8 cellular contexts compared by ENCODE assay signal in genomic region chr12:49580572-49581535, GRCh38. TPM values are rescaled to one million over a fixed set of nuclear protein-coding genes. Genes with fewer than 3 reads are reported as not detected.
DNase-seq lines count a peak whose midpoint lies in the region; ATAC-seq and TF ChIP-seq lines count a peak whose summit lies in the region.

No MANE protein-coding gene starts in this region.

- peak; percentile 30 to 70 (median 32) for DNase-seq in CD8-positive, alpha-beta memory T cell
- DNase-seq in HEK293T (ENCODE audit: extremely low spot score) (peak; percentile 84), NCI-H460 (ENCODE audit: extremely low read depth, low read depth) (peak; percentile 78), lower lobe of right lung (peak; percentile 73)
- DNase-seq in activated CD4-positive, alpha-beta T cell treated with anti-CD3 and anti-CD28 coated beads, Interleukin-2, amount 50 U/mL, for 1 hour, result peak; percentile 49
- DNase-seq in stimulated activated CD8-positive, alpha-beta memory T cell treated with anti-CD3 and anti-CD28 coated beads, Interleukin-12 subunit alpha, Interleukin-12 subunit beta, amount 100 ng/mL, for 1 hour (ENCODE audit: low read depth), result peak; percentile 24

- H3K4me3 ChIP-seq in CD8-positive, alpha-beta memory T cell (ENCODE audit: low read length), result no peak overlapping the region
- no peak overlapping the region for H3K4me3 ChIP-seq in ectodermal cell (ENCODE audit: insufficient read depth, low read depth, low read length)
- H3K4me3 ChIP-seq in lower lobe of right lung, result no peak overlapping the region

- no peaks in the 10 kb centered on the region for H3K27me3 Mint-ChIP-seq in CD8-positive, alpha-beta memory T cell

- CTCF ChIA-PET in CD8-positive, alpha-beta memory T cell (lab: Charles Lee), result interaction anchor here (0.8 to 2.2 kb wide), 14 partner anchors 10 to 230 kb away, joined by 3 to 10 read pairs (median 4); partner anchors contain the start of genes KCNH3 and SPATS2
- CTCF ChIA-PET in HEK293T (lab: Yijun Ruan, JAX), result interaction anchor here (0.7 to 2.1 kb wide), 15 partner anchors 9 to 305 kb away, joined by 3 to 10 read pairs (median 4); partner anchors contain the start of gene SPATS2

- H3K4me1 Mint-ChIP-seq in CD8-positive, alpha-beta memory T cell, result peaks cover 5 to 14% (median 11%) of the 10 kb centered on the region in 3 donors

- peak overlapping the region in 1 of 8 donors; percentile 49 for H3K27ac Mint-ChIP-seq in CD8-positive, alpha-beta memory T cell

- H3K4me1 ChIP-seq in CD8-positive, alpha-beta memory T cell (ENCODE audit: insufficient read depth, low read length), result peaks cover 8% of the 10 kb centered on the region
- H3K4me1 ChIP-seq in ectodermal cell (ENCODE audit: control insufficient read depth, insufficient read depth, low read length) (peaks cover 27% of the 10 kb centered on the region), lower lobe of right lung (peaks cover 6% of the 10 kb centered on the region)

- peaks cover 0 to 46% (median 12%) of the 10 kb centered on the region in 3 donors for H3K36me3 Mint-ChIP-seq in CD8-positive, alpha-beta memory T cell

- POLR2A ChIA-PET in CD8-positive, alpha-beta memory T cell (lab: Charles Lee), result no interaction called here
- POLR2A ChIA-PET in HEK293T (lab: Yijun Ruan, JAX), result interaction anchor here (1.0 to 1.7 kb wide), 5 partner anchors 13 to 214 kb away, joined by 3 to 6 read pairs (median 3); partner anchors contain the start of genes PRPF40B and SPATS2

- H3K36me3 ChIP-seq in CD8-positive, alpha-beta memory T cell (ENCODE audit: insufficient read depth, low read length), result no peaks in the 10 kb centered on the region
- H3K36me3 ChIP-seq in ectodermal cell (ENCODE audit: control insufficient read depth, insufficient read depth, low read length) (no peaks in the 10 kb centered on the region), lower lobe of right lung (no peaks in the 10 kb centered on the region)

- H3K27ac ChIP-seq in CD8-positive, alpha-beta memory T cell (ENCODE audit: low read depth, low read length), result no peak overlapping the region
- peak overlapping the region; percentile 64 for H3K27ac ChIP-seq in ectodermal cell (ENCODE audit: insufficient read depth, low read depth, low read length, poor library complexity, severe bottlenecking)
- H3K27ac ChIP-seq in lower lobe of right lung, result no peak overlapping the region

- 22 to 27% methylated on average over 8 of the region's 8 CpGs for WGBS in ectodermal cell, 2 experiments

- peak overlapping the region in 1 of 7 donors; percentile 20 for H3K4me3 Mint-ChIP-seq in CD8-positive, alpha-beta memory T cell

- intact Hi-C loops in lower lobe of right lung (cut with DNase I), result no loop called here

- H3K9me3 ChIP-seq in CD8-positive, alpha-beta memory T cell (ENCODE audit: low read length), result no peaks in the 10 kb centered on the region
- H3K9me3 ChIP-seq in ectodermal cell (ENCODE audit: control insufficient read depth, low read length) (no peaks in the 10 kb centered on the region), lower lobe of right lung (no peaks in the 10 kb centered on the region)

- TF ChIP-seq CTCF in lower lobe of right lung (IDR thresholded peaks at IDR 0.05), result peak; percentile 81

- no peaks in the 10 kb centered on the region for H3K9me3 Mint-ChIP-seq in CD8-positive, alpha-beta memory T cell

- ATAC-seq in lower lobe of right lung, result peak; percentile 80 to 84
- ATAC-seq in GM18873 (IDR thresholded peaks at IDR 0.05; ENCODE audit: low FRiP score, unreplicated experiment), result no peak

- H3K27me3 ChIP-seq in CD8-positive, alpha-beta memory T cell (ENCODE audit: insufficient read depth, low read length, poor library complexity, severe bottlenecking), result no peaks in the 10 kb centered on the region
- H3K27me3 ChIP-seq in ectodermal cell (ENCODE audit: control insufficient read depth, insufficient read depth, low read length, poor library complexity, severe bottlenecking), result no peaks in the 10 kb centered on the region
- no peaks in the 10 kb centered on the region for H3K27me3 ChIP-seq in lower lobe of right lung (ENCODE audit: low read depth)

TF ChIP-seq in HEK293T, 16 proteins besides CTCF, POLR2A, EP300 and RAD21:
- TF ChIP-seq NFRKB (IDR thresholded peaks at IDR 0.05) (no peak), PKNOX1 (IDR thresholded peaks at IDR 0.05) (peak; percentile 92)

RNA-seq across cellular contexts. Expression of gene MCRS1, which starts 12.9 kb away (rescaled TPM):
- total RNA-seq in CD8-positive, alpha-beta memory T cell, result 10 to 100 TPM; 89.1 to 96.5 TPM
- 61.6 TPM for polyA plus RNA-seq in CD8-positive, alpha-beta memory T cell
- 56.3 and 57.6 TPM in 2 replicates for total RNA-seq in NCI-H460 (2014; rRNA removed; shearing (Covaris generic))
- polyA plus RNA-seq in NCI-H460 (2014; cell fraction: nucleus; rRNA removed), result 107 and 119 TPM in 2 replicates
- 95.7 TPM for polyA plus RNA-seq in ectodermal cell (2013, experiment 1 of 4)
- 93.9 TPM for polyA plus RNA-seq in ectodermal cell (2013, experiment 2 of 4)
- 66.5 TPM for polyA plus RNA-seq in ectodermal cell (2013, experiment 3 of 4)
- polyA plus RNA-seq in ectodermal cell (2013, experiment 4 of 4), result 71.4 TPM
- total RNA-seq in lower lobe of right lung, result 50.0 TPM

RNA-seq across cellular contexts. Expression of gene FAM186B, which starts 24.6 kb away (rescaled TPM):
- under 1 TPM; 0.11 to 0.15 TPM for total RNA-seq in CD8-positive, alpha-beta memory T cell
- polyA plus RNA-seq in CD8-positive, alpha-beta memory T cell, result not detected
- 0.22 and 0.23 TPM in 2 replicates for total RNA-seq in NCI-H460 (2014; rRNA removed; shearing (Covaris generic))
- polyA plus RNA-seq in NCI-H460 (2014; cell fraction: nucleus; rRNA removed), result 0.07 and 0.24 TPM in 2 replicates
- not detected for polyA plus RNA-seq in ectodermal cell (2013, experiment 1 of 4)
- polyA plus RNA-seq in ectodermal cell (2013, experiment 2 of 4), result 0.11 TPM
- polyA plus RNA-seq in ectodermal cell (2013, experiment 3 of 4), result not detected
- polyA plus RNA-seq in ectodermal cell (2013, experiment 4 of 4), result not detected
- 0.65 TPM for total RNA-seq in lower lobe of right lung

RNA-seq across cellular contexts. Expression of gene KCNH3, which starts 42.0 kb away (rescaled TPM):
- total RNA-seq in CD8-positive, alpha-beta memory T cell, result 1 to 10 TPM; 2.5 to 3.1 TPM
- 1.4 TPM for polyA plus RNA-seq in CD8-positive, alpha-beta memory T cell
- 0.32 and 0.49 TPM in 2 replicates for total RNA-seq in NCI-H460 (2014; rRNA removed; shearing (Covaris generic))
- polyA plus RNA-seq in NCI-H460 (2014; cell fraction: nucleus; rRNA removed), result 1.3 and 1.5 TPM in 2 replicates
- polyA plus RNA-seq in ectodermal cell (2013, experiment 1 of 4), result 0.50 TPM
- polyA plus RNA-seq in ectodermal cell (2013, experiment 2 of 4), result 0.34 TPM
- polyA plus RNA-seq in ectodermal cell (2013, experiment 3 of 4), result 0.27 TPM
- polyA plus RNA-seq in ectodermal cell (2013, experiment 4 of 4), result 0.41 TPM
- 2.3 TPM for total RNA-seq in lower lobe of right lung

RNA-seq across cellular contexts. Expression of gene PRPF40B, which starts 42.5 kb away (rescaled TPM):
- 1 to 10 TPM; 9.0 to 9.9 TPM for total RNA-seq in CD8-positive, alpha-beta memory T cell
- 2.0 TPM for polyA plus RNA-seq in CD8-positive, alpha-beta memory T cell
- total RNA-seq in NCI-H460 (2014; rRNA removed; shearing (Covaris generic)), result 6.4 and 7.9 TPM in 2 replicates
- polyA plus RNA-seq in NCI-H460 (2014; cell fraction: nucleus; rRNA removed), result 24.5 and 62.5 TPM in 2 replicates
- 33.4 TPM for polyA plus RNA-seq in ectodermal cell (2013, experiment 1 of 4)
- 37.4 TPM for polyA plus RNA-seq in ectodermal cell (2013, experiment 2 of 4)
- 29.2 TPM for polyA plus RNA-seq in ectodermal cell (2013, experiment 3 of 4)
- 38.4 TPM for polyA plus RNA-seq in ectodermal cell (2013, experiment 4 of 4)
- total RNA-seq in lower lobe of right lung, result 19.3 TPM

Comparison
In these comparisons a context has a peak if more than half of its experiments do, and no peak if none do; other contexts are left out.
1. DNase-seq: peak in every context shown above with its lines; median percentile 84 in HEK293T; 78 in NCI-H460; 73 in lower lobe of right lung; 49 in activated CD4-positive, alpha-beta T cell treated with anti-CD3 and anti-CD28 coated beads, Interleukin-2, amount 50 U/mL, for 1 hour; 32 in CD8-positive, alpha-beta memory T cell; 24 in stimulated activated CD8-positive, alpha-beta memory T cell treated with anti-CD3 and anti-CD28 coated beads, Interleukin-12 subunit alpha, Interleukin-12 subunit beta, amount 100 ng/mL, for 1 hour.